21 cellular contexts compared by ENCODE assay signal in genomic region chr20:51740838-51741237, GRCh38. TPM values are rescaled to one million over a fixed set of nuclear protein-coding genes. Genes with fewer than 3 reads are reported as not detected.
DNase-seq lines count a peak whose midpoint lies in the region; ATAC-seq and TF ChIP-seq lines count a peak whose summit lies in the region.
"Had no signal": no experiment of that assay in that cellular context is flagged by ENCODE, and none has a peak within 500 bp of the region (broad histone marks: within the 10 kb centered on the region; RNA-seq: fewer than 3 reads in every experiment).

No MANE protein-coding gene starts in this region.

- peaks cover 19 to 85% of the 10 kb centered on the region in 2 experiments for H3K79me1 ChIP-seq in IMR-90 (ENCODE audit: low read depth in 1 of 2, low read length in 2 of 2)

- dilution Hi-C loops in IMR-90 (cut with HindIII; ENCODE audit: low sequenced_read_pairs, unreplicated experiment) = no loop called here

- H2AFZ ChIP-seq in IMR-90 (replicated peaks; ENCODE audit: low read length, poor library complexity) = no peak overlapping the region
- H2AFZ ChIP-seq: GM23248 had no signal

- DNase-seq in Caco-2 = no peak
- no peak for DNase-seq in IMR-90
- no peak for DNase-seq in neural crest cell (ENCODE audit: low read depth, low spot score)
- no peak for DNase-seq in GM03348 (ENCODE audit: low spot score)
- DNase-seq in NCI-H2196 (lab: John Stamatoyannopoulos, UW; ENCODE audit: unreplicated experiment) = no peak
- DNase-seq: 8988T; ACHN; AML-193; BE2C; CD4-positive, alpha-beta memory T cell; COR-L47; DMS153; DND-41; GM23248; HFFc6 had no signal

- CTCF ChIA-PET in Caco-2 (lab: Charles Lee) = interaction anchor here (1.3 kb wide), 1 partner anchor 40 kb away, joined by 4 read pairs; no protein-coding TSS in a partner anchor
- CTCF ChIA-PET in IMR-90 (lab: Yijun Ruan, JAX) = interaction anchor here (1.2 kb wide), 1 partner anchor 40 kb away, joined by 5 read pairs; no protein-coding TSS in a partner anchor

- POLR2A ChIA-PET in Caco-2 (lab: Charles Lee) (no interaction called here), IMR-90 (lab: Charles Lee; ENCODE audit: unreplicated experiment) (no interaction called here)

- H2BK5ac ChIP-seq in IMR-90 (ENCODE audit: low read depth, low read length, poor library complexity, severe bottlenecking) = no peak overlapping the region

- H3K4me1 ChIP-seq in Caco-2 (peaks cover 40% of the 10 kb centered on the region), IMR-90 (ENCODE audit: control insufficient read depth, insufficient read depth, low read length) (peaks cover 10% of the 10 kb centered on the region)
- H3K4me1 ChIP-seq: BE2C, HAP-1 had no signal

- H2BK15ac ChIP-seq in IMR-90 (ENCODE audit: low read depth, low read length) = peak overlapping the region; percentile 74; the same call in 1 of the 3 replicates

- peaks cover 4% of the 10 kb centered on the region; the same call in 1 of the 2 replicates for H4K20me1 ChIP-seq in IMR-90 (ENCODE audit: insufficient read depth, low read length)
- H4K20me1 ChIP-seq: BLaER1 treated with 17β-estradiol and CSF1 and Interleukin-3, amounts not matched to agents 10 nM and 100 nM had no signal

- H4K91ac ChIP-seq in IMR-90 (ENCODE audit: insufficient read depth, low read depth, low read length) = peak overlapping the region; percentile 59

- no peak overlapping the region for H3K18ac ChIP-seq in IMR-90 (ENCODE audit: low read depth, low read length)

- H3K14ac ChIP-seq in IMR-90 (replicated peaks; ENCODE audit: low read depth, low read length) = peak overlapping the region; percentile 72; the same call in 1 of the 2 replicates

- H2BK20ac ChIP-seq in IMR-90 (ENCODE audit: low read depth, low read length) = 0 out of 2 replicates have a peak overlapping the region, but pooled peaks have one; percentile 49

- in situ Hi-C loops in IMR-90 (cut with MboI; ENCODE audit: low sequenced_read_pairs) = no loop called here

- H3K4ac ChIP-seq in IMR-90 (ENCODE audit: low read depth, low read length) = peak overlapping the region; percentile 90

- intact Hi-C loops in Caco-2 (cut with micrococcal nuclease; ENCODE audit: unreplicated experiment) = no loop called here
- intact Hi-C loops in IMR-90 (cut with micrococcal nuclease) = no loop called here

- peak overlapping the region; percentile 97 for H3K27ac Mint-ChIP-seq in Caco-2 (ENCODE audit: unreplicated experiment)
- H3K27ac Mint-ChIP-seq in neural crest cell (ENCODE audit: unreplicated experiment) = peak overlapping the region; percentile 12
- H3K27ac Mint-ChIP-seq: CD4-positive, alpha-beta memory T cell; HFFc6 had no signal

- no peak overlapping the region for H2AK9ac ChIP-seq in IMR-90 (replicated peaks; ENCODE audit: low read depth, low read length, poor library complexity)

- H3K4me3 ChIP-seq in Caco-2 (ENCODE audit: low read depth, low read length) = no peak overlapping the region
- H3K4me3 ChIP-seq in IMR-90 (ENCODE audit: insufficient read depth, low read depth, low read length) = no peak overlapping the region
- H3K4me3 ChIP-seq: A549; BLaER1 treated with 17β-estradiol and CSF1 and Interleukin-3, amounts not matched to agents 10 nM and 100 nM; GM12878; GM23248; HAP-1 had no signal

- BruUV-seq in Caco-2 (replicated peaks; lab: Mats Ljungman, UMichigan) (no TSS peak), IMR-90 (replicated peaks; lab: Mats Ljungman, UMichigan) (no TSS peak)

- H3K9me3 Mint-ChIP-seq in Caco-2 (ENCODE audit: unreplicated experiment) (peaks cover 4% of the 10 kb centered on the region), neural crest cell (no peaks in the 10 kb centered on the region)
- H3K9me3 Mint-ChIP-seq: HFFc6 had no signal

- TF ChIP-seq CTCF in Caco-2 (IDR thresholded peaks at IDR 0.05; ENCODE audit: insufficient read depth in 1 of 2, low read depth in 1 of 2, low read length in 1 of 2, severe bottlenecking in 1 of 2, unreplicated experiment in 1 of 2) (no peak), IMR-90 (conservative IDR thresholded peaks at IDR 0.05; ENCODE audit: low read depth, low read length) (no peak), neural crest cell (conservative IDR thresholded peaks at IDR 0.05) (no peak)

- no peak for TF ChIP-seq POLR2A in IMR-90 (IDR thresholded peaks at IDR 0.05; ENCODE audit: low read depth, low read length)

- H3K9ac ChIP-seq in IMR-90 (ENCODE audit: low read depth, low read length) = no peak overlapping the region
- H3K9ac ChIP-seq: BLaER1 treated with 17β-estradiol and CSF1 and Interleukin-3, amounts not matched to agents 10 nM and 100 nM; GM23248 had no signal

- H3K36me3 ChIP-seq in Caco-2 (ENCODE audit: control insufficient read depth, insufficient read depth, low read length) (no peaks in the 10 kb centered on the region; the same call in 1 of the 2 replicates), IMR-90 (ENCODE audit: control insufficient read depth, insufficient read depth, low read length) (no peaks in the 10 kb centered on the region)
- H3K36me3 ChIP-seq: BE2C; BLaER1 treated with 17β-estradiol and CSF1 and Interleukin-3, amounts not matched to agents 10 nM and 100 nM; HAP-1 had no signal

- peak overlapping the region; percentile 27; the same call in 1 of the 2 replicates for H2BK120ac ChIP-seq in IMR-90 (ENCODE audit: low read depth, low read length)

- H3K27me3 Mint-ChIP-seq in Caco-2 (ENCODE audit: insufficient read depth, unreplicated experiment) (no peaks in the 10 kb centered on the region), neural crest cell (ENCODE audit: low read depth) (no peaks in the 10 kb centered on the region)

- H3K23ac ChIP-seq in IMR-90 (ENCODE audit: low read depth, low read length) = no peak overlapping the region

- H4K8ac ChIP-seq in IMR-90 (ENCODE audit: low read depth in 2 of 2, low read length in 2 of 2) = peak overlapping the region in 1 of 2 experiments; percentile 31; a peak in 1 of 4 replicates

- H3K36me3 Mint-ChIP-seq in Caco-2 (ENCODE audit: insufficient read depth, unreplicated experiment) (peaks cover 21% of the 10 kb centered on the region), neural crest cell (ENCODE audit: low read depth) (no peaks in the 10 kb centered on the region)
- H3K36me3 Mint-ChIP-seq: CD4-positive, alpha-beta memory T cell had no signal

- H3K4me3 Mint-ChIP-seq in Caco-2 (ENCODE audit: unreplicated experiment) (no peak overlapping the region), neural crest cell (no peak overlapping the region)
- H3K4me3 Mint-ChIP-seq: CD4-positive, alpha-beta memory T cell; HFFc6 had no signal

- H4K5ac ChIP-seq in IMR-90 (ENCODE audit: low read depth, low read length) = no peak overlapping the region

- H3K27me3 ChIP-seq in Caco-2 (replicated peaks; ENCODE audit: control insufficient read depth, insufficient read depth, low read length) (no peaks in the 10 kb centered on the region), IMR-90 (ENCODE audit: control insufficient read depth, insufficient read depth, low read length) (no peaks in the 10 kb centered on the region)
- H3K27me3 ChIP-seq: BE2C; BLaER1 treated with 17β-estradiol and CSF1 and Interleukin-3, amounts not matched to agents 10 nM and 100 nM had no signal

- peaks cover 17% of the 10 kb centered on the region for H3K9me1 ChIP-seq in IMR-90 (ENCODE audit: insufficient read depth, low read length)

- no peak overlapping the region for H3K56ac ChIP-seq in IMR-90 (ENCODE audit: extremely low read depth, insufficient read depth, low read length)

- TF ChIP-seq RAD21 in IMR-90 (IDR thresholded peaks at IDR 0.05; ENCODE audit: low read length) = no peak

- H3K27ac ChIP-seq in IMR-90 (ENCODE audit: insufficient read depth, low read length) = no peak overlapping the region
- peak overlapping the region; percentile 55 for H3K27ac ChIP-seq in angular gyrus (ENCODE audit: low read depth, low read length)
- H3K27ac ChIP-seq: BLaER1 treated with 17β-estradiol and CSF1 and Interleukin-3, amounts not matched to agents 10 nM and 100 nM; GM23248 had no signal

- H3K4me1 Mint-ChIP-seq in Caco-2 (ENCODE audit: low read depth, unreplicated experiment) (peaks cover 57% of the 10 kb centered on the region), neural crest cell (peaks cover 7% of the 10 kb centered on the region)
- H3K4me1 Mint-ChIP-seq: CD4-positive, alpha-beta memory T cell had no signal

- no peak overlapping the region for H3K4me2 ChIP-seq in IMR-90 (ENCODE audit: low read depth, low read length)
- H3K4me2 ChIP-seq: A549; BLaER1 treated with 17β-estradiol and CSF1 and Interleukin-3, amounts not matched to agents 10 nM and 100 nM had no signal

- H3K9me3 ChIP-seq in Caco-2 (no peaks in the 10 kb centered on the region), IMR-90 (ENCODE audit: control insufficient read depth, insufficient read depth, low read length) (no peaks in the 10 kb centered on the region)
- H3K9me3 ChIP-seq: A549; BE2C; BLaER1 treated with 17β-estradiol and CSF1 and Interleukin-3, amounts not matched to agents 10 nM and 100 nM; HAP-1 had no signal

- H2AK5ac ChIP-seq in IMR-90 (ENCODE audit: low read depth, low read length) = peak overlapping the region; percentile 95

- no CpG with 5 or more reads among the region's 3 CpGs for WGBS in IMR-90 (ENCODE audit: extremely low coverage in 2 of 2, insufficient read length in 1 of 2), 2 experiments

- no peak for ATAC-seq in IMR-90 (ENCODE audit: low read depth)
- ATAC-seq in HG03571 (IDR thresholded peaks at IDR 0.05; ENCODE audit: unreplicated experiment) = no peak
- ATAC-seq: A549, GM12878 had no signal

TF ChIP-seq in IMR-90, 13 proteins besides CTCF, POLR2A, EP300 and RAD21 (continues in another document):
- TF ChIP-seq FOS (IDR thresholded peaks at IDR 0.05; ENCODE audit: low read depth, low read length) (no peak), CEBPB (IDR thresholded peaks at IDR 0.05; ENCODE audit: low read depth, low read length) (no peak), SMC3 (IDR thresholded peaks at IDR 0.05; ENCODE audit: low read depth, low read length) (no peak), MAFK (IDR thresholded peaks at IDR 0.05; ENCODE audit: low read depth, low read length) (no peak), MXI1 (IDR thresholded peaks at IDR 0.05; ENCODE audit: borderline replicate concordance, low read depth, low read length) (no peak), NFE2L2 (IDR thresholded peaks at IDR 0.05; ENCODE audit: low read depth, low read length) (no peak)
- TF ChIP-seq, protein P1, sequence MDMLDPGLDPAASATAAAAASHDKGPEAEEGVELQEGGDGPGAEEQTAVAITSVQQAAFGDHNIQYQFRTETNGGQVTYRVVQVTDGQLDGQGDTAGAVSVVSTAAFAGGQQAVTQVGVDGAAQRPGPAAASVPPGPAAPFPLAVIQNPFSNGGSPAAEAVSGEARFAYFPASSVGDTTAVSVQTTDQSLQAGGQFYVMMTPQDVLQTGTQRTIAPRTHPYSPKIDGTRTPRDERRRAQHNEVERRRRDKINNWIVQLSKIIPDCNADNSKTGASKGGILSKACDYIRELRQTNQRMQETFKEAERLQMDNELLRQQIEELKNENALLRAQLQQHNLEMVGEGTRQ (IDR thresholded peaks at IDR 0.05; ENCODE audit: low read depth, low read length) = no peak

RNA-seq across cellular contexts. Expression of gene ATP9A, which starts 27.4 kb away (rescaled TPM):
- total RNA-seq in Caco-2 (2022) = 102 and 104 TPM in 2 replicates
- 22.4 and 23.3 TPM in 2 replicates for total RNA-seq in IMR-90 (2012; rRNA removed)
- 10.4 and 10.6 TPM in 2 replicates for polyA plus RNA-seq in IMR-90 (2012; rRNA removed)
- polyA plus RNA-seq in IMR-90 (2012; cell fraction: cytosol; rRNA removed) = 5.8 and 7.8 TPM in 2 replicates
- polyA plus RNA-seq in IMR-90 (2012; cell fraction: nucleus; rRNA removed; ENCODE audit: low replicate concordance) = 6.6 and 12.1 TPM in 2 replicates
- 38.9 and 39.0 TPM in 2 replicates for total RNA-seq in neural crest cell
